In the genomic region with DNA sequence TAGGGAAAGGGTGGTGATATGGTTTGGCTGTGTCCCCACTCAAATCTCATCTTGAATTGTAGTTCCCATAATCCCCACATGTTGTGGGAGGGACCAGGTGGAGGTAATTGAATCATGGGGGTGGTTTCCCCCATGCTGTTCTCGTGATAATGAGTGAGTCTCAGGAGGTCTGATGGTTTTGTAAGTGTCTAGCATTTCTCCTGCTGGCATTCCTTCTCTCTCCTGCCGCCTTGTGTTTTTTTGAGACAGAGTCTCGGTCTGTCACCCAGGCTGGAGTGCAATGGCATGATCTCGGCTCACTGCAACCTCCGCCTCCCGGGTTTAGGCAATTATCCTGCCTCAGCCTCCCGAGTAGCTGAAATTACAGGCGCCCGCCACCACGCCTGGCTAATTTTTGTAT, we compare ENCODE assay signal across 11 cellular contexts. TPM values are rescaled to one million over a fixed set of nuclear protein-coding genes. Genes with fewer than 3 reads are reported as not detected.
"Had no signal": no experiment of that assay in that cellular context is flagged by ENCODE, and none has a peak within 500 bp of the region (broad histone marks: within the 10 kb centered on the region; RNA-seq: fewer than 3 reads in every experiment).

No MANE protein-coding gene starts in this region.

RNA-seq across cellular contexts. Expression of gene ARHGEF10L, which starts 57.5 kb away (rescaled TPM):
- total RNA-seq: activated CD4-positive, alpha-beta memory T cell treated with anti-CD3 and anti-CD28 coated beads for 36 hours; activated CD4-positive, alpha-beta memory T cell treated with anti-CD3 and anti-CD28 coated beads, Interleukin-2, amount 10 ng/mL, durations not matched to agents 7 days and 5 days; activated CD4-positive, alpha-beta T cell treated with anti-CD3 and anti-CD28 coated beads for 36 hours; activated CD4-positive, alpha-beta T cell treated with anti-CD3 and anti-CD28 coated beads, Interleukin-2, amount 10 ng/mL, durations not matched to agents 24 days and 14 days; activated CD4-positive, alpha-beta T cell treated with anti-CD3 and anti-CD28 coated beads, Interleukin-2, amount 10 ng/mL, durations not matched to agents 7 days and 5 days; activated CD8-positive, alpha-beta memory T cell treated with anti-CD3 and anti-CD28 coated beads for 36 hours; activated CD8-positive, alpha-beta memory T cell treated with anti-CD3 and anti-CD28 coated beads, Interleukin-2, amount 10 ng/mL, durations not matched to agents 7 days and 5 days; activated CD8-positive, alpha-beta T cell treated with anti-CD3 and anti-CD28 coated beads for 36 hours; activated CD8-positive, alpha-beta T cell treated with anti-CD3 and anti-CD28 coated beads, Interleukin-2, amount 10 ng/mL, durations not matched to agents 7 days and 5 days; T-helper 1 cell treated with Interleukin-12 subunit alpha and Interleukin-12 subunit beta and Interleukin-4 antibody, amounts not matched to agents 30 ng/mL and 1 ng/mL, for 36 hours; T-helper 2 cell treated with Interferon-gamma antibody and Interleukin-4, amounts not matched to agents 100 ng/mL and 5 ng/mL, for 36 hours had no signal
